In genomic region chr4:181272427-181272826, GRCh38 we compare ENCODE assay signal across 29 cellular contexts.
"Had no signal": no experiment of that assay in that cellular context is flagged by ENCODE, and none has a peak within 500 bp of the region (broad histone marks: within the 10 kb centered on the region; RNA-seq: fewer than 3 reads in every experiment).

No MANE protein-coding gene starts in this region.

- H3K27me3 ChIP-seq: ascending aorta, body of pancreas, Peyer's patch had no signal

- H3K9me3 ChIP-seq: ascending aorta, body of pancreas, Peyer's patch had no signal

- H3K27me3 Mint-ChIP-seq: activated CD8-positive, alpha-beta memory T cell treated with anti-CD3 and anti-CD28 coated beads, Interleukin-2, amount 10 ng/mL, durations not matched to agents 7 days and 5 days; activated naive CD8-positive, alpha-beta T cell treated with anti-CD3 and anti-CD28 coated beads, Interleukin-2, amount 50 U/mL, for 24 hours; activated T-cell treated with anti-CD3 and anti-CD28 coated beads, Interleukin-2, amount 50 U/mL, for 24 hours; T-helper 17 cell had no signal

- H3K4me1 Mint-ChIP-seq: activated CD8-positive, alpha-beta memory T cell treated with anti-CD3 and anti-CD28 coated beads, Interleukin-2, amount 10 ng/mL, durations not matched to agents 7 days and 5 days; activated naive CD8-positive, alpha-beta T cell treated with anti-CD3 and anti-CD28 coated beads, Interleukin-2, amount 50 U/mL, for 24 hours; T-helper 17 cell had no signal

- H3K27ac Mint-ChIP-seq: activated CD8-positive, alpha-beta memory T cell treated with anti-CD3 and anti-CD28 coated beads, Interleukin-2, amount 10 ng/mL, durations not matched to agents 7 days and 5 days; activated naive CD4-positive, alpha-beta T cell treated with anti-CD3 and anti-CD28 coated beads, Interleukin-2, amount 50 U/mL, for 72 hours; activated naive CD8-positive, alpha-beta T cell treated with anti-CD3 and anti-CD28 coated beads, Interleukin-2, amount 50 U/mL, for 24 hours; activated T-cell treated with anti-CD3 and anti-CD28 coated beads, Interleukin-2, amount 50 U/mL, for 24 hours; activated T-helper 1 cell treated with anti-CD3 and anti-CD28 coated beads, Interleukin-12 subunit alpha, Interleukin-12 subunit beta, Interleukin-2, Interleukin-4 antibody, amounts not matched to agents 30 ng/mL and 10 ng/mL and 1 ng/mL, durations not matched to agents 14 hours and 24 hours and 36 hours; T-helper 17 cell; WTC11 had no signal

- H3K4me1 ChIP-seq: ascending aorta, body of pancreas, Peyer's patch had no signal

- ATAC-seq: activated CD8-positive, alpha-beta memory T cell treated with anti-CD3 and anti-CD28 coated beads, Interleukin-2, amount 10 ng/mL, durations not matched to agents 7 days and 5 days; activated naive CD4-positive, alpha-beta T cell treated with anti-CD3 and anti-CD28 coated beads, Interleukin-2, amount 50 U/mL, for 72 hours; activated naive CD8-positive, alpha-beta T cell treated with anti-CD3 and anti-CD28 coated beads, Interleukin-2, amount 50 U/mL, for 24 hours; body of pancreas; T-helper 17 cell; WTC11 had no signal

- H3K36me3 Mint-ChIP-seq: activated CD8-positive, alpha-beta memory T cell treated with anti-CD3 and anti-CD28 coated beads, Interleukin-2, amount 10 ng/mL, durations not matched to agents 7 days and 5 days; activated naive CD4-positive, alpha-beta T cell treated with anti-CD3 and anti-CD28 coated beads, Interleukin-2, amount 50 U/mL, for 72 hours; WTC11 had no signal

- H3K4me3 ChIP-seq: ascending aorta, body of pancreas, Peyer's patch had no signal

- DNase-seq: activated CD4-positive, alpha-beta T cell treated with anti-CD3 and anti-CD28 coated beads for 48 hours; activated CD4-positive, alpha-beta T cell treated with anti-CD3 and anti-CD28 coated beads, Interleukin-2, amount 50 U/mL, for 4 hours; activated CD4-positive, CD25-positive, alpha-beta regulatory T cell treated with anti-CD3 and anti-CD28 coated beads, Interleukin-2, amount 50 U/mL, for 72 hours; activated CD8-positive, alpha-beta memory T cell treated with anti-CD3 and anti-CD28 coated beads, Interleukin-2, amount 10 ng/mL, durations not matched to agents 7 days and 5 days; activated effector memory CD4-positive, alpha-beta T cell treated with Interleukin-2 at 50 U/mL for 16 hours; activated naive CD4-positive, alpha-beta T cell; activated naive CD8-positive, alpha-beta T cell treated with anti-CD3 and anti-CD28 coated beads, Interleukin-2, amount 50 U/mL, for 24 hours; activated T-cell treated with anti-CD3 and anti-CD28 coated beads, Interleukin-2, amount 50 U/mL, for 24 hours; amniotic stem cell; body of pancreas; Kasumi-1; KBM-7; NCI-H1048; NCI-H146; NCI-H187 treated with DMSO at 0.1 percent for 48 hours; NCI-H2081 treated with DMSO at 0.1 percent for 48 hours; NCI-H2171 treated with DMSO at 0.1 percent for 48 hours; NCI-H226; NCI-H526; NK-92 treated with Interleukin-12 subunit alpha and Interleukin-12 subunit beta, amount 100 ng/mL, for 24 hours; Peyer's patch; SHP77 treated with DMSO at 0.1 percent for 48 hours; T-helper 17 cell; T-helper 9 cell had no signal

- H3K4me3 Mint-ChIP-seq: activated CD8-positive, alpha-beta memory T cell treated with anti-CD3 and anti-CD28 coated beads, Interleukin-2, amount 10 ng/mL, durations not matched to agents 7 days and 5 days; activated naive CD8-positive, alpha-beta T cell treated with anti-CD3 and anti-CD28 coated beads, Interleukin-2, amount 50 U/mL, for 24 hours; activated T-cell treated with anti-CD3 and anti-CD28 coated beads, Interleukin-2, amount 50 U/mL, for 24 hours; activated T-helper 1 cell treated with anti-CD3 and anti-CD28 coated beads, Interleukin-12 subunit alpha, Interleukin-12 subunit beta, Interleukin-2, Interleukin-4 antibody, amounts not matched to agents 30 ng/mL and 10 ng/mL and 1 ng/mL, durations not matched to agents 14 hours and 24 hours and 36 hours; T-helper 17 cell; WTC11 had no signal

- H3K36me3 ChIP-seq: ascending aorta, Peyer's patch had no signal

- H3K27ac ChIP-seq: ascending aorta, body of pancreas, Peyer's patch, RWPE1 had no signal

- H3K9me3 Mint-ChIP-seq: activated naive CD8-positive, alpha-beta T cell treated with anti-CD3 and anti-CD28 coated beads, Interleukin-2, amount 50 U/mL, for 24 hours had no signal
